ENCODE assay signal across 17 cellular contexts in genomic region chr10:132891313-132891712, GRCh38. TPM values are rescaled to one million over a fixed set of nuclear protein-coding genes. Genes with fewer than 3 reads are reported as not detected.
DNase-seq lines count a peak whose midpoint lies in the region; ATAC-seq and TF ChIP-seq lines count a peak whose summit lies in the region.
"Had no signal": no experiment of that assay in that cellular context is flagged by ENCODE, and none has a peak within 500 bp of the region (broad histone marks: within the 10 kb centered on the region; RNA-seq: fewer than 3 reads in every experiment).

No MANE protein-coding gene starts in this region.

- peak overlapping the region; percentile 42 for H3K4me2 ChIP-seq in GM23338
- H3K4me2 ChIP-seq in H9 (ENCODE audit: insufficient read depth, insufficient read length, low read length), result no peak overlapping the region

- TF ChIP-seq EP300 in sigmoid colon (IDR thresholded peaks at IDR 0.05), result no peak

- H3K27me3 ChIP-seq in GM23338 (ENCODE audit: insufficient read depth), result no peaks in the 10 kb centered on the region
- no peaks in the 10 kb centered on the region for H3K27me3 ChIP-seq in H9 (ENCODE audit: insufficient read depth, low read length)
- H3K27me3 ChIP-seq in iPS-18a (ENCODE audit: control insufficient read depth, insufficient read depth, low read length), result no peaks in the 10 kb centered on the region
- peaks cover 0 to 6% (median 0%) of the 10 kb centered on the region in 3 donors for H3K27me3 ChIP-seq in sigmoid colon

- H3K4me3 Mint-ChIP-seq in GM23338, result no peak overlapping the region
- H3K4me3 Mint-ChIP-seq in H9, result no peak overlapping the region; a peak in 2 of 5 replicates
- H3K4me3 Mint-ChIP-seq: CD8-positive, alpha-beta memory T cell had no signal

- H2BK5ac ChIP-seq in H9 (ENCODE audit: insufficient read length, low read length), result no peak overlapping the region

- H2BK120ac ChIP-seq in H9 (ENCODE audit: low read depth, low read length, poor library complexity, severe bottlenecking), result no peak overlapping the region

- no peak overlapping the region for H4K8ac ChIP-seq in H9 (replicated peaks; ENCODE audit: insufficient read length, low read depth, low read length)

- H2BK20ac ChIP-seq in H9 (ENCODE audit: low read depth, low read length, poor library complexity, severe bottlenecking), result no peak overlapping the region

- H2AFZ ChIP-seq in GM23338 (no peak overlapping the region), H9 (ENCODE audit: low read length) (no peak overlapping the region)

- H3K79me2 ChIP-seq in GM23338 (replicated peaks; ENCODE audit: insufficient read depth) (no peaks in the 10 kb centered on the region), H9 (ENCODE audit: insufficient read depth, low read length) (no peaks in the 10 kb centered on the region)

- intact Hi-C loops in sigmoid colon (cut with DNase I), result no loop called here

- ATAC-seq in GM23338, result peak; percentile 39

- WGBS in H9 (ENCODE audit: extremely low coverage, insufficient read length, low lambda C conversion rate), result no CpG with 5 or more reads among the region's 7 CpGs
- WGBS in sigmoid colon, 2 donors, result 85% methylated on average over 7 of the region's 7 CpGs

- H4K91ac ChIP-seq in H9 (ENCODE audit: insufficient read length, low read depth, low read length), result no peak overlapping the region

- TF ChIP-seq CTCF in GM23338 (conservative IDR thresholded peaks at IDR 0.05; ENCODE audit: low read depth in 2 of 2), result no peak
- no peak for TF ChIP-seq CTCF in H9 (conservative IDR thresholded peaks at IDR 0.05)
- TF ChIP-seq CTCF in sigmoid colon (IDR thresholded peaks at IDR 0.05), result no peak

- no peaks in the 10 kb centered on the region for H3K79me1 ChIP-seq in H9 (ENCODE audit: insufficient read depth, low read depth, low read length, poor library complexity, severe bottlenecking)

- H3K23me2 ChIP-seq in H9 (ENCODE audit: insufficient read length, low read depth, low read length, poor library complexity, severe bottlenecking), result peaks cover 3% of the 10 kb centered on the region

- H3K27me3 Mint-ChIP-seq in GM23338 (ENCODE audit: insufficient read depth, low read depth, poor library complexity) (peaks cover 9% of the 10 kb centered on the region), H9 (ENCODE audit: low read depth) (peaks cover 19% of the 10 kb centered on the region)

- H3K36me3 Mint-ChIP-seq in GM23338 (ENCODE audit: low read depth), result no peaks in the 10 kb centered on the region
- no peaks in the 10 kb centered on the region for H3K36me3 Mint-ChIP-seq in H9 (ENCODE audit: insufficient read depth in 1 of 3, low read depth in 3 of 3)
- H3K36me3 Mint-ChIP-seq: CD8-positive, alpha-beta memory T cell had no signal

- H2AK5ac ChIP-seq in H9 (ENCODE audit: insufficient read length, low read length), result no peak overlapping the region

- H3K9me2 ChIP-seq in GM23338 (ENCODE audit: insufficient read depth), result 0 out of 2 replicates have a peak, but pooled peaks cover 5% of the 10 kb centered on the region

- H3K4me1 Mint-ChIP-seq in GM23338, result peaks cover 47% of the 10 kb centered on the region
- H3K4me1 Mint-ChIP-seq in H9, result peaks cover 41 to 49% of the 10 kb centered on the region in 2 experiments

- H3K56ac ChIP-seq in H9 (ENCODE audit: insufficient read length, low read depth, low read length), result no peak overlapping the region

- H3K36me3 ChIP-seq in GM23338 (ENCODE audit: insufficient read depth), result no peaks in the 10 kb centered on the region
- H3K36me3 ChIP-seq in iPS-18a (ENCODE audit: control insufficient read depth, low read depth, low read length), result no peaks in the 10 kb centered on the region
- H3K36me3 ChIP-seq in sigmoid colon, result no peaks in the 10 kb centered on the region

- H4K20me1 ChIP-seq in GM23338 (replicated peaks; ENCODE audit: insufficient read depth) (no peaks in the 10 kb centered on the region), H9 (ENCODE audit: control insufficient read depth, insufficient read depth, insufficient read length) (no peaks in the 10 kb centered on the region)

- no peaks in the 10 kb centered on the region for H3F3A ChIP-seq in GM23338 (replicated peaks; ENCODE audit: low read depth)

- no peak overlapping the region for H2BK15ac ChIP-seq in H9 (ENCODE audit: low read depth, low read length)

- no peak overlapping the region for H3T11ph ChIP-seq in H9 (ENCODE audit: low read length)

- TF ChIP-seq POLR2A in sigmoid colon (IDR thresholded peaks at IDR 0.05), result no peak

- no peak overlapping the region for H2BK12ac ChIP-seq in H9 (ENCODE audit: insufficient read length, low read depth, low read length)

- H3K4me1 ChIP-seq in GM23338 (ENCODE audit: insufficient read depth) (peaks cover 30% of the 10 kb centered on the region), H9 (ENCODE audit: insufficient read depth, low read length) (peaks cover 14% of the 10 kb centered on the region; the same call in 1 of the 2 replicates), iPS-18a (ENCODE audit: control insufficient read depth, low read depth, low read length) (peaks cover 37% of the 10 kb centered on the region), sigmoid colon (peaks cover 0 to 28% (median 19%) of the 10 kb centered on the region in 4 donors)

- no peak overlapping the region for H3K27ac ChIP-seq in GM23338 (ENCODE audit: low read depth)
- H3K27ac ChIP-seq in H9 (ENCODE audit: insufficient read length, low read depth, low read length), result no peak overlapping the region
- no peak overlapping the region for H3K27ac ChIP-seq in iPS-18a (ENCODE audit: low read length)
- H3K27ac ChIP-seq in sigmoid colon, result peak overlapping the region in 3 of 4 donors; percentile 51 to 65 (median 64)

- no peak overlapping the region; the same call in 1 of the 2 replicates for H3K14ac ChIP-seq in H9 (ENCODE audit: insufficient read depth, low read length)

- DNase-seq in GM23338 (ENCODE audit: low spot score) (no peak), H9 (no peak), sigmoid colon (no peak), AG20443 (ENCODE audit: low spot score) (no peak), iPS-NIHi7 (ENCODE audit: extremely low spot score) (no peak), NCI-H345 treated with DMSO at 0.1 percent for 48 hours (lab: John Stamatoyannopoulos, UW; ENCODE audit: unreplicated experiment) (no peak)
- DNase-seq: CD8-positive, alpha-beta memory T cell; HCEC 1CT; KBM-7; MV-4-11; NCI-H1417; NCI-H1930; NCI-H446; NCI-H69; SIG-M5 had no signal

- no peak overlapping the region for H3K4me3 ChIP-seq in GM23338
- H3K4me3 ChIP-seq in iPS-18a (ENCODE audit: low read length), result peak overlapping the region; percentile 39
- H3K4me3 ChIP-seq in sigmoid colon, result no peak overlapping the region

- H3K9me3 ChIP-seq in H9 (ENCODE audit: control insufficient read depth, low read depth, low read length) (no peaks in the 10 kb centered on the region), iPS-18a (ENCODE audit: control insufficient read depth, low read depth, low read length) (no peaks in the 10 kb centered on the region), sigmoid colon (peaks cover 0 to 3% (median 0%) of the 10 kb centered on the region in 4 donors)

- H3K9me3 Mint-ChIP-seq in GM23338 (peaks cover 8% of the 10 kb centered on the region; the same call in 2 of the 3 replicates), H9 (peaks cover 0 to 2% of the 10 kb centered on the region in 2 experiments; a peak in 4 of 5 replicates)
- H3K9me3 Mint-ChIP-seq: CD8-positive, alpha-beta memory T cell had no signal

- H3K9ac ChIP-seq in H9 (ENCODE audit: extremely low read depth, insufficient read length, low read length) (no peak overlapping the region), iPS-18a (ENCODE audit: low read length) (no peak overlapping the region)

- H3K23ac ChIP-seq in H9 (ENCODE audit: insufficient read length, low read depth, low read length), result no peak overlapping the region

- H4K5ac ChIP-seq in H9 (ENCODE audit: insufficient read length, low read depth, low read length), result no peak overlapping the region

- H3K4ac ChIP-seq in H9 (ENCODE audit: low read depth, low read length), result no peak overlapping the region

- no peak overlapping the region for H3K27ac Mint-ChIP-seq in GM23338
- peak overlapping the region in 2 of 3 experiments; percentile 51 to 70; a peak in 2 of 7 replicates for H3K27ac Mint-ChIP-seq in H9
- H3K27ac Mint-ChIP-seq: CD8-positive, alpha-beta memory T cell had no signal

- H3K18ac ChIP-seq in H9 (ENCODE audit: insufficient read length, low read depth, low read length), result no peak overlapping the region

TF ChIP-seq in GM23338, 12 proteins besides CTCF, POLR2A, EP300 and RAD21 (continues in another document):
- no peak for TF ChIP-seq POLR2AphosphoS5 (IDR thresholded peaks at IDR 0.05; ENCODE audit: low read depth)
- TF ChIP-seq ETS1 (IDR thresholded peaks at IDR 0.05), result no peak

RNA-seq across cellular contexts. Expression of gene CFAP46, which starts 51.1 kb away (rescaled TPM):
- 2.8 and 3.1 TPM in 2 replicates for total RNA-seq in GM23338 (2014; rRNA removed; shearing (Covaris generic))
- polyA plus RNA-seq in GM23338 (2016; fragmentation: Nextera tagmentation; extraction: Ambion mirVana) (5.1 and 5.4 TPM in 2 replicates), sigmoid colon (under 1 TPM in 1 of 3 donors, not detected in 2; 0.10 TPM)
- total RNA-seq in H9 (2021) (2.9 and 3.1 TPM in 2 replicates), sigmoid colon (1 to 10 TPM in 1 of 4 donors, under 1 TPM in 2, not detected in 1; 0.36 to 1.7 (median 0.41) TPM)
- total RNA-seq: OCI-LY7 had no signal
- polyA plus RNA-seq: CD8-positive, alpha-beta memory T cell had no signal

Comparison
In these comparisons a context has a peak if more than half of its experiments do, and no peak if none do; other contexts are left out.
1. H3K27ac ChIP-seq: peak in sigmoid colon (3 of 4); none in GM23338 (single experiment), H9 (single experiment) and iPS-18a (single experiment).